Comparison of ENCODE assay signal across 8 cellular contexts in the genomic region with DNA sequence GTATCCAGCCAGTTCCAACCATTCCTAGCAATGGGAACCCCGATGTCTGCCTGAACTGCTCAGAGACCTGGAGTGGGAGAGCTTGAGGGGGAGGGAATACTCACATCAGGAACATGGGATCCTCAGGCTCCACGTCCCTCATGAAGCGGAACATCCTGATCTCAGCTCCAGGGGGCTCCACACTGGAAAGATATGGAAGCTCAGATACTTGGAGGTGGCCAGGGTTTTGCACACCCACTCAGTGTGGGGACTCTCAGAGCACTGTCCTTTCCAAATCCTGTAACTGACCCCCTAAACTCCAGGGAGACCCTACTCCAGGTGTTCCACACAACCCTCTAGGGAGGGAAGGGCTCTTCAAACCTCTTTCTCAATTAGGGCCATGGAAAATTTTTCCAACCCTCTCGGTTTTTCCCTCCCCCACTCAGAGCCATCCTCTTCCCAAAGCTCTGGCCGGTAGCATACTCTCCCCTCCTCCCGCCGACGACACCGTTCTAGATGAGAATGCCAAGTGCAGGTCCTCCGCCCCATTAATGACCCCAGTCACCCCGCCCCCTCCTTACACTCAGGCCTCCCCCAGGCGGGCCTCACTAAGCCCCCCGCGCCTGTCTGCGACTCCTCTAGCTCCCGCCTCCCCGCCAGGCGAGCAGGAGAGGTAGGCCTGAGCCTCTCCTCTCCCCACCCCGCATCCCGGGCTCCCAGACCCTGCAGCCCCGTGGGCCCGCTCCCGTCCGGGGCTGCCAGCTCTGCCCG. TPM values are rescaled to one million over a fixed set of nuclear protein-coding genes. Genes with fewer than 3 reads are reported as not detected.
DNase-seq lines count a peak whose midpoint lies in the region; ATAC-seq and TF ChIP-seq lines count a peak whose summit lies in the region.

No MANE protein-coding gene starts in this region.

- intact Hi-C loops in ovary (cut with DNase I), result loop anchor here in 2 of 4 donors (2.0 to 5.0 kb wide), 2 partner anchors 14 to 75 kb away; a partner anchor contains a TSS

- peaks cover 13% of the 10 kb centered on the region for H4K20me1 ChIP-seq in Loucy (ENCODE audit: insufficient read depth, low read length, poor library complexity, severe bottlenecking)

- TF ChIP-seq POLR2A in ovary (IDR thresholded peaks at IDR 0.05), result no peak

- H3K9ac ChIP-seq in Loucy (ENCODE audit: low read depth, low read length, poor library complexity, severe bottlenecking), result peak overlapping the region; percentile 97

- H3K79me2 ChIP-seq in Loucy (ENCODE audit: insufficient read depth, low read length), result peaks cover 30% of the 10 kb centered on the region

- no peaks in the 10 kb centered on the region for H3K27me3 Mint-ChIP-seq in activated T-helper 17 cell treated with anti-CD3 and anti-CD28 coated beads, Interleukin-2, amount 50 U/mL, for 72 hours

- DNase-seq in NCI-H1417 (lab: John Stamatoyannopoulos, UW) (peak; percentile 33 to 90 (median 89)), NCI-H1417 treated with DMSO at 0.1 percent for 48 hours (lab: John Stamatoyannopoulos, UW) (no peak), glomerular visceral epithelial cell (ENCODE audit: extremely low spot score) (peak; percentile 41), ovary (peak in 1 of 5 donors; percentile 68), NCI-H510A (lab: John Stamatoyannopoulos, UW) (no peak)

- peak overlapping the region; percentile 68 for H2AFZ ChIP-seq in Loucy (ENCODE audit: low read length)

- peak; percentile 8 for ATAC-seq in activated T-helper 17 cell treated with anti-CD3 and anti-CD28 coated beads, Interleukin-2, amount 50 U/mL, for 72 hours (replicated peaks)
- no peak for ATAC-seq in GM21390 (IDR thresholded peaks at IDR 0.05; ENCODE audit: unreplicated experiment)

- H3K27ac Mint-ChIP-seq in activated T-helper 17 cell treated with anti-CD3 and anti-CD28 coated beads, Interleukin-2, amount 50 U/mL, for 72 hours, result peak overlapping the region; percentile 96

- H3K27me3 ChIP-seq in Loucy (ENCODE audit: insufficient read depth, low read length, poor library complexity, severe bottlenecking) (peaks cover 3% of the 10 kb centered on the region), ovary (no peaks in the 10 kb centered on the region)

- H3K36me3 ChIP-seq in Loucy (ENCODE audit: insufficient read depth, low read length), result peaks cover 25% of the 10 kb centered on the region; the same call in 1 of the 2 replicates
- H3K36me3 ChIP-seq in ovary, result no peaks in the 10 kb centered on the region

- no peak for TF ChIP-seq EP300 in ovary (IDR thresholded peaks at IDR 0.05)

- H3K9me3 ChIP-seq in Loucy (ENCODE audit: insufficient read depth, low read depth, low read length) (no peaks in the 10 kb centered on the region), ovary (no peaks in the 10 kb centered on the region)

- peaks cover 62% of the 10 kb centered on the region for H3K36me3 Mint-ChIP-seq in activated T-helper 17 cell treated with anti-CD3 and anti-CD28 coated beads, Interleukin-2, amount 50 U/mL, for 72 hours (ENCODE audit: low read depth)

- peak overlapping the region; percentile 91 for H3K4me3 Mint-ChIP-seq in activated T-helper 17 cell treated with anti-CD3 and anti-CD28 coated beads, Interleukin-2, amount 50 U/mL, for 72 hours

- TF ChIP-seq CTCF in Loucy (conservative IDR thresholded peaks at IDR 0.05; ENCODE audit: low read length), result no peak; the same call in 1 of the 2 replicates
- TF ChIP-seq CTCF in ovary (IDR thresholded peaks at IDR 0.05), result no peak

- no peaks in the 10 kb centered on the region for H3F3A ChIP-seq in Loucy (ENCODE audit: low read depth)

- 2 to 3% (median 2%) methylated on average over 24 to 25 of the region's 25 CpGs for WGBS in ovary, 3 donors

- H3K4me1 ChIP-seq in Loucy (ENCODE audit: insufficient read depth, low read length, poor library complexity, severe bottlenecking) (peaks cover 26% of the 10 kb centered on the region), ovary (ENCODE audit: insufficient read depth) (peaks cover 7% of the 10 kb centered on the region)

- H3K4me3 ChIP-seq in Loucy (ENCODE audit: low read length, poor library complexity, severe bottlenecking) (peak overlapping the region; percentile 87), ovary (peak overlapping the region; percentile 76)

- H3K9me3 Mint-ChIP-seq in activated T-helper 17 cell treated with anti-CD3 and anti-CD28 coated beads, Interleukin-2, amount 50 U/mL, for 72 hours, result no peaks in the 10 kb centered on the region

- no peaks in the 10 kb centered on the region for H3K9me2 ChIP-seq in Loucy (replicated peaks; ENCODE audit: low read depth, low read length)

- H3K27ac ChIP-seq in ovary, result peak overlapping the region; percentile 96 to 100

- peak overlapping the region; percentile 98 for H3K4me2 ChIP-seq in Loucy (ENCODE audit: low read depth, low read length, poor library complexity, severe bottlenecking)

- peaks cover 24% of the 10 kb centered on the region for H3K4me1 Mint-ChIP-seq in activated T-helper 17 cell treated with anti-CD3 and anti-CD28 coated beads, Interleukin-2, amount 50 U/mL, for 72 hours

RNA-seq across cellular contexts. Expression of a gene that starts 0.6 kb away (rescaled TPM):
- total RNA-seq in activated T-helper 17 cell treated with anti-CD3 and anti-CD28 coated beads, Interleukin-2, amount 50 U/mL, for 72 hours, result 100 to 1,000 TPM; 132 to 279 TPM
- 100 to 1,000 TPM in 6 of 7 donors, 10 to 100 TPM in 1; 64.1 to 162 (median 141) TPM for total RNA-seq in ovary
- 100 to 1,000 TPM; 130 to 138 TPM for polyA plus RNA-seq in ovary

RNA-seq across cellular contexts. Expression of a gene that starts 13.8 kb away (rescaled TPM):
- total RNA-seq in activated T-helper 17 cell treated with anti-CD3 and anti-CD28 coated beads, Interleukin-2, amount 50 U/mL, for 72 hours, result 100 to 1,000 TPM in 1 of 2 donors, 10 to 100 TPM in 1; 71.3 to 161 TPM
- total RNA-seq in ovary, result 1,000 to 10,000 TPM in 1 of 7 donors, 100 to 1,000 TPM in 6; 100 to 1,013 (median 576) TPM
- 100 to 1,000 TPM; 550 to 594 TPM for polyA plus RNA-seq in ovary

RNA-seq across cellular contexts. Expression of a gene that starts 20.0 kb away (rescaled TPM):
- total RNA-seq in activated T-helper 17 cell treated with anti-CD3 and anti-CD28 coated beads, Interleukin-2, amount 50 U/mL, for 72 hours, result 100 to 1,000 TPM in 1 of 2 donors, 10 to 100 TPM in 1; 45.6 to 206 TPM
- 10 to 100 TPM in 6 of 7 donors, 1 to 10 TPM in 1; 8.5 to 21.8 (median 16.0) TPM for total RNA-seq in ovary
- polyA plus RNA-seq in ovary, result 10 to 100 TPM in 1 of 2 donors, 1 to 10 TPM in 1; 4.7 to 13.7 TPM

RNA-seq across cellular contexts. Expression of a gene that starts 28.5 kb away (rescaled TPM):
- total RNA-seq in activated T-helper 17 cell treated with anti-CD3 and anti-CD28 coated beads, Interleukin-2, amount 50 U/mL, for 72 hours, result 10 to 100 TPM; 36.5 to 38.7 TPM
- total RNA-seq in ovary, result 10 to 100 TPM; 36.4 to 61.4 (median 48.4) TPM
- 10 to 100 TPM; 45.7 to 74.8 TPM for polyA plus RNA-seq in ovary

RNA-seq across cellular contexts. Expression of a gene that starts 37.0 kb away (rescaled TPM):
- 100 to 1,000 TPM; 224 to 261 TPM for total RNA-seq in activated T-helper 17 cell treated with anti-CD3 and anti-CD28 coated beads, Interleukin-2, amount 50 U/mL, for 72 hours
- total RNA-seq in ovary, result 10 to 100 TPM in 4 of 7 donors, 1 to 10 TPM in 3; 2.1 to 12.5 (median 10.3) TPM
- polyA plus RNA-seq in ovary, result 10 to 100 TPM in 1 of 2 donors, 1 to 10 TPM in 1; 7.3 to 40.2 TPM

Comparison
In these comparisons a context has a peak if more than half of its experiments do, and no peak if none do; other contexts are left out.
1. DNase-seq: peak in NCI-H1417 (3 of 3) and glomerular visceral epithelial cell (single experiment); none in NCI-H1417 treated with DMSO at 0.1 percent for 48 hours (single experiment) and NCI-H510A (single experiment).